ENCODE assay signal across 8 cellular contexts in genomic region chrX:53683556-53684414, GRCh38. TPM values are rescaled to one million over a fixed set of nuclear protein-coding genes. Genes with fewer than 3 reads are reported as not detected.
A peak's percentile ranks its signal among the peaks of the same experiment; 100 is the strongest.
DNase-seq lines count a peak whose midpoint lies in the region; ATAC-seq lines count a peak whose summit lies in the region.

No MANE protein-coding gene starts in this region.

- DNase-seq in C1 segment of cervical spinal cord (lab: John Stamatoyannopoulos, UW) (peak; percentile 16 to 97 (median 82)), NCI-H748 (lab: John Stamatoyannopoulos, UW; ENCODE audit: unreplicated experiment) (peak; percentile 99), left lobe of liver (ENCODE audit: low spot score) (peak; percentile 92)
- DNase-seq in activated CD4-positive, alpha-beta T cell treated with anti-CD3 and anti-CD28 coated beads, Interleukin-2, amount 50 U/mL, for 24 hours (ENCODE audit: low read depth in 1 of 2, low spot score in 1 of 2), result peak; percentile 67 to 88
- peak; percentile 86 to 88 for DNase-seq in stimulated activated CD4-positive, alpha-beta T cell treated with anti-CD3 and anti-CD28 coated beads, Interleukin-2, amount 100 ng/mL, for 24 hours

- intact Hi-C loops in dendritic cell treated with granulocyte-macrophage colony-stimulating factor and Interleukin-4, amounts not matched to agents 40 ng/mL and 50 ng/mL, for 4 days (cut with micrococcal nuclease), result loop anchor here (10.0 kb wide), 1 partner anchor 1321 kb away; the partner anchor contains the start of gene APEX2

- no peaks in the 10 kb centered on the region for H3K27me3 Mint-ChIP-seq in dendritic cell treated with granulocyte-macrophage colony-stimulating factor and Interleukin-4, amounts not matched to agents 40 ng/mL and 50 ng/mL, for 4 days

- peaks cover 11% of the 10 kb centered on the region for H3K4me1 Mint-ChIP-seq in dendritic cell treated with granulocyte-macrophage colony-stimulating factor and Interleukin-4, amounts not matched to agents 40 ng/mL and 50 ng/mL, for 4 days (ENCODE audit: low read depth)

- peak overlapping the region; percentile 95 for H3K27ac Mint-ChIP-seq in dendritic cell treated with granulocyte-macrophage colony-stimulating factor and Interleukin-4, amounts not matched to agents 40 ng/mL and 50 ng/mL, for 4 days

- H3K9me3 Mint-ChIP-seq in dendritic cell treated with granulocyte-macrophage colony-stimulating factor and Interleukin-4, amounts not matched to agents 40 ng/mL and 50 ng/mL, for 4 days, result no peaks in the 10 kb centered on the region

- H3K4me3 Mint-ChIP-seq in dendritic cell treated with granulocyte-macrophage colony-stimulating factor and Interleukin-4, amounts not matched to agents 40 ng/mL and 50 ng/mL, for 4 days, result peak overlapping the region; percentile 80

- ATAC-seq in GM19395 (IDR thresholded peaks at IDR 0.05; ENCODE audit: unreplicated experiment) (peak; percentile 67), HG03558 (IDR thresholded peaks at IDR 0.05; ENCODE audit: extremely low read depth, unreplicated experiment) (peak; percentile 49), left lobe of liver (peak; percentile 77)

- peaks cover 54% of the 10 kb centered on the region for H3K36me3 Mint-ChIP-seq in dendritic cell treated with granulocyte-macrophage colony-stimulating factor and Interleukin-4, amounts not matched to agents 40 ng/mL and 50 ng/mL, for 4 days (ENCODE audit: low read depth)

RNA-seq across cellular contexts. Expression of gene HUWE1, which starts 2.7 kb away (rescaled TPM):
- 86.9 TPM for total RNA-seq in left lobe of liver

Comparison
In these comparisons a context has a peak if more than half of its experiments do, and no peak if none do; other contexts are left out.
1. Peak in every context shown above with its lines: DNase-seq and ATAC-seq.